Comparison of ENCODE assay signal across 38 cellular contexts in the genomic region with DNA sequence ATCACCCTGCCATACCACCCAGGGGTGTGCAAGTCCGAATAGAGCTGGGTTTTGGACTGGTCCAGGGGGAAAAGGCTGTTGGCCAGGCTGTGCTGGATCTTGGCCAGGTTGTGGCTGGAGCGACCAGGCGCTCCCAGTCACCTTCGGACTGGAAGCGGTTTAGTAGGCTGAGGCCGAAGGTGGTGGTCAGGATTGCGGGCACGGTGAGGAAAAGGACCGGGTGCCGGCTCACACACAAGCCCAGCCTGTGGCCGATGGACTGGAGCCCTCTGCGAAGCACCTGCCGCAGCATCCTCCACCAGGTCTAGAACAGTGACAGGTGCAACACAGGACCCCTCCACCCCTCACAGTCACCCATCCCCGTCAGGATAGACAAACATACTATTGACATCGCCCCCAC.
"Had no signal": no experiment of that assay in that cellular context is flagged by ENCODE, and none has a peak within 500 bp of the region (broad histone marks: within the 10 kb centered on the region; RNA-seq: fewer than 3 reads in every experiment).

No MANE protein-coding gene starts in this region.

- H3K36me3 ChIP-seq: adrenal gland, cardiac muscle cell, esophagus squamous epithelium, WERI-Rb-1 had no signal

- H3K27me3 Mint-ChIP-seq: activated B cell treated with CpG ODN at 0.5 μM for 24 hours; activated CD4-positive, alpha-beta memory T cell treated with anti-CD3 and anti-CD28 coated beads for 36 hours; activated CD4-positive, alpha-beta T cell treated with anti-CD3 and anti-CD28 coated beads, Interleukin-2, amount 10 ng/mL, durations not matched to agents 24 days and 14 days; activated CD8-positive, alpha-beta memory T cell treated with anti-CD3 and anti-CD28 coated beads, Interleukin-2, amount 10 ng/mL, durations not matched to agents 7 days and 5 days; activated naive CD4-positive, alpha-beta T cell treated with anti-CD3 and anti-CD28 coated beads, Interleukin-2, amount 50 U/mL, for 24 hours; activated naive CD8-positive, alpha-beta T cell treated with anti-CD3 and anti-CD28 coated beads for 36 hours; activated naive CD8-positive, alpha-beta T cell treated with anti-CD3 and anti-CD28 coated beads, Interleukin-2, amount 50 U/mL, for 24 hours; effector memory CD8-positive, alpha-beta T cell; T-cell; T-helper 17 cell had no signal

- H3K4me1 ChIP-seq: adrenal gland, body of pancreas, esophagus squamous epithelium had no signal

- H3K36me3 Mint-ChIP-seq: activated CD4-positive, alpha-beta memory T cell treated with anti-CD3 and anti-CD28 coated beads for 36 hours; activated naive CD4-positive, alpha-beta T cell treated with anti-CD3 and anti-CD28 coated beads, Interleukin-2, amount 50 U/mL, for 24 hours; activated naive CD8-positive, alpha-beta T cell treated with anti-CD3 and anti-CD28 coated beads for 36 hours; T-cell had no signal

- H3K27ac ChIP-seq: adrenal gland, body of pancreas, cardiac muscle cell, coronary artery, epithelial cell of prostate, esophagus squamous epithelium, WERI-Rb-1 had no signal

- H3K27me3 ChIP-seq: adrenal gland, body of pancreas, cardiac muscle cell, esophagus squamous epithelium had no signal

- H3K4me3 ChIP-seq: adrenal gland, body of pancreas, cardiac muscle cell, coronary artery, esophagus squamous epithelium had no signal

- H3K27ac Mint-ChIP-seq: activated B cell treated with CpG ODN at 0.5 μM for 24 hours; activated CD4-positive, alpha-beta memory T cell treated with anti-CD3 and anti-CD28 coated beads for 36 hours; activated CD4-positive, alpha-beta T cell treated with anti-CD3 and anti-CD28 coated beads, Interleukin-2, amount 10 ng/mL, durations not matched to agents 24 days and 14 days; activated CD8-positive, alpha-beta memory T cell treated with anti-CD3 and anti-CD28 coated beads, Interleukin-2, amount 10 ng/mL, durations not matched to agents 7 days and 5 days; activated CD8-positive, alpha-beta T cell treated with anti-CD3 and anti-CD28 coated beads, Interleukin-2, amount 10 ng/mL, durations not matched to agents 7 days and 5 days; activated naive CD4-positive, alpha-beta T cell treated with anti-CD3 and anti-CD28 coated beads for 36 hours; activated naive CD4-positive, alpha-beta T cell treated with anti-CD3 and anti-CD28 coated beads, Interleukin-2, amount 50 U/mL, for 24 hours; activated naive CD8-positive, alpha-beta T cell treated with anti-CD3 and anti-CD28 coated beads for 36 hours; activated naive CD8-positive, alpha-beta T cell treated with anti-CD3 and anti-CD28 coated beads, Interleukin-2, amount 50 U/mL, for 24 hours; activated T-helper 1 cell treated with anti-CD3 and anti-CD28 coated beads, Interleukin-12 subunit alpha, Interleukin-12 subunit beta, Interleukin-2, Interleukin-4 antibody, amounts not matched to agents 30 ng/mL and 10 ng/mL and 1 ng/mL, durations not matched to agents 14 hours and 24 hours and 36 hours; activated T-helper 2 cell treated with anti-CD3 and anti-CD28 coated beads, Interferon-gamma antibody, Interleukin-2, Interleukin-4, amounts not matched to agents 10 μg/mL and 5 μg/mL and 100 μg/mL, durations not matched to agents 14 hours and 24 hours and 36 hours; effector memory CD8-positive, alpha-beta T cell; T-cell; T-helper 17 cell; T-helper 2 cell treated with Interferon-gamma antibody and Interleukin-4, amounts not matched to agents 5 μg/mL and 100 μg/mL, for 36 hours had no signal

- H3K9me3 ChIP-seq: adrenal gland, body of pancreas, esophagus squamous epithelium had no signal

- DNase-seq: activated B cell treated with CpG ODN at 0.5 μM for 24 hours; activated CD4-positive, alpha-beta memory T cell treated with anti-CD3 and anti-CD28 coated beads for 36 hours; activated CD4-positive, alpha-beta T cell treated with anti-CD3 and anti-CD28 coated beads, Interleukin-2, amount 10 ng/mL, durations not matched to agents 24 days and 14 days; activated CD8-positive, alpha-beta memory T cell treated with anti-CD3 and anti-CD28 coated beads, Interleukin-2, amount 10 ng/mL, durations not matched to agents 7 days and 5 days; activated CD8-positive, alpha-beta memory T cell treated with anti-CD3 and anti-CD28 coated beads, Interleukin-2, amount 50 U/mL, for 4 hours; activated CD8-positive, alpha-beta T cell treated with anti-CD3 and anti-CD28 coated beads, Interleukin-2, amount 10 ng/mL, durations not matched to agents 7 days and 5 days; activated effector memory CD4-positive, alpha-beta T cell treated with anti-CD3 and anti-CD28 coated beads, Interleukin-2, amount 50 U/mL, for 16 hours; activated naive CD4-positive, alpha-beta T cell treated with anti-CD3 and anti-CD28 coated beads for 36 hours; activated naive CD8-positive, alpha-beta T cell treated with anti-CD3 and anti-CD28 coated beads for 36 hours; activated naive CD8-positive, alpha-beta T cell treated with anti-CD3 and anti-CD28 coated beads, Interleukin-2, amount 50 U/mL, for 24 hours; activated T-cell treated with anti-CD3 and anti-CD28 coated beads, Interleukin-2, amount 50 U/mL, for 1 hour; activated T-cell treated with anti-CD3 and anti-CD28 coated beads, Interleukin-2, amount 50 U/mL, for 48 hours; adrenal gland; amygdala; aorta; body of pancreas; central memory CD4-positive, alpha-beta T cell; cerebellar nuclear complex; dermis blood vessel endothelial cell; effector CD4-positive, alpha-beta T cell; effector memory CD8-positive, alpha-beta T cell; esophagus squamous epithelium; foreskin melanocyte; head of caudate nucleus; T-cell; T-helper 17 cell; T1000; WERI-Rb-1 had no signal

- H3K4me3 Mint-ChIP-seq: activated B cell treated with CpG ODN at 0.5 μM for 24 hours; activated CD4-positive, alpha-beta memory T cell treated with anti-CD3 and anti-CD28 coated beads for 36 hours; activated CD4-positive, alpha-beta T cell treated with anti-CD3 and anti-CD28 coated beads, Interleukin-2, amount 10 ng/mL, durations not matched to agents 24 days and 14 days; activated CD8-positive, alpha-beta memory T cell treated with anti-CD3 and anti-CD28 coated beads, Interleukin-2, amount 10 ng/mL, durations not matched to agents 7 days and 5 days; activated CD8-positive, alpha-beta T cell treated with anti-CD3 and anti-CD28 coated beads, Interleukin-2, amount 10 ng/mL, durations not matched to agents 7 days and 5 days; activated naive CD4-positive, alpha-beta T cell treated with anti-CD3 and anti-CD28 coated beads for 36 hours; activated naive CD4-positive, alpha-beta T cell treated with anti-CD3 and anti-CD28 coated beads, Interleukin-2, amount 50 U/mL, for 24 hours; activated naive CD8-positive, alpha-beta T cell treated with anti-CD3 and anti-CD28 coated beads for 36 hours; activated naive CD8-positive, alpha-beta T cell treated with anti-CD3 and anti-CD28 coated beads, Interleukin-2, amount 50 U/mL, for 24 hours; activated T-helper 1 cell treated with anti-CD3 and anti-CD28 coated beads, Interleukin-12 subunit alpha, Interleukin-12 subunit beta, Interleukin-2, Interleukin-4 antibody, amounts not matched to agents 30 ng/mL and 10 ng/mL and 1 ng/mL, durations not matched to agents 14 hours and 24 hours and 36 hours; effector memory CD8-positive, alpha-beta T cell; T-cell; T-helper 17 cell; T-helper 2 cell treated with Interferon-gamma antibody and Interleukin-4, amounts not matched to agents 5 μg/mL and 100 μg/mL, for 36 hours had no signal

- ATAC-seq: activated CD4-positive, CD25-positive, alpha-beta regulatory T cell treated with anti-CD3 and anti-CD28 coated beads, Interleukin-2, amount 50 U/mL, for 24 hours; activated CD8-positive, alpha-beta memory T cell treated with anti-CD3 and anti-CD28 coated beads, Interleukin-2, amount 10 ng/mL, durations not matched to agents 7 days and 5 days; activated CD8-positive, alpha-beta T cell treated with anti-CD3 and anti-CD28 coated beads, Interleukin-2, amount 10 ng/mL, durations not matched to agents 7 days and 5 days; activated naive CD8-positive, alpha-beta T cell treated with anti-CD3 and anti-CD28 coated beads, Interleukin-2, amount 50 U/mL, for 24 hours; body of pancreas; effector memory CD8-positive, alpha-beta T cell; T-cell; T-helper 17 cell had no signal

- H3K4me1 Mint-ChIP-seq: activated B cell treated with CpG ODN at 0.5 μM for 24 hours; activated CD4-positive, alpha-beta T cell treated with anti-CD3 and anti-CD28 coated beads, Interleukin-2, amount 10 ng/mL, durations not matched to agents 24 days and 14 days; activated CD8-positive, alpha-beta memory T cell treated with anti-CD3 and anti-CD28 coated beads, Interleukin-2, amount 10 ng/mL, durations not matched to agents 7 days and 5 days; activated naive CD4-positive, alpha-beta T cell treated with anti-CD3 and anti-CD28 coated beads, Interleukin-2, amount 50 U/mL, for 24 hours; activated naive CD8-positive, alpha-beta T cell treated with anti-CD3 and anti-CD28 coated beads for 36 hours; activated naive CD8-positive, alpha-beta T cell treated with anti-CD3 and anti-CD28 coated beads, Interleukin-2, amount 50 U/mL, for 24 hours; T-cell; T-helper 17 cell had no signal

- FAIRE-seq: endometrium, endothelial cell of umbilical vein had no signal
